In the genomic region with DNA sequence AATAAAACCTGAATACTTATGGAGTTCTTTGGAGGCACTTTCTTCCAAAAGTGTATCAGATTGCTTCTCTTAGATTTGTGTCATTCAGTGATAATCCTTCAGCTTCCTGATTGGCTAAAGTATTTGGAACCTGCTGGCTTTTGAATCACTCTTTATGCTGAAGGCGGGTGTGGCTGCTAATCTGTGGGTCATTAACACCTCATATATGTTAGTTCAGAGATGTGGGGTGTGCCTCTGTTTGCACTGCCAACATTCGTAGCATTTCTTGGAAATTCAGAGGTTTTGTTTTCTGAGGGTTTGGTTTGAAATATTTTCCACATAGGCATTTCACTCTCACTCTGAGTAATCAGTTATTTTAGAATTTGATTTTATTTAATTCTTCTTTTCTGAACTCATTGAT, we compare ENCODE assay signal across 16 cellular contexts.
"Had no signal": no experiment of that assay in that cellular context is flagged by ENCODE, and none has a peak within 500 bp of the region (broad histone marks: within the 10 kb centered on the region; RNA-seq: fewer than 3 reads in every experiment).

No MANE protein-coding gene starts in this region.

- H3K27me3 ChIP-seq: upper lobe of right lung had no signal

- H3K27ac Mint-ChIP-seq: activated naive CD4-positive, alpha-beta T cell treated with anti-CD3 and anti-CD28 coated beads, Interleukin-2, amount 50 U/mL, for 72 hours; natural killer cell treated with Interleukin-12 subunit alpha and Interleukin-12 subunit beta and Interleukin-15 and Interleukin-18, amount 100 ng/mL, for 72 hours; T-helper 2 cell treated with Interferon-gamma antibody and Interleukin-4, amounts not matched to agents 5 μg/mL and 100 μg/mL, for 36 hours had no signal

- H3K27ac ChIP-seq: psoas muscle, upper lobe of right lung had no signal

- ATAC-seq: activated naive CD4-positive, alpha-beta T cell treated with anti-CD3 and anti-CD28 coated beads, Interleukin-2, amount 50 U/mL, for 72 hours; activated T-cell treated with anti-CD3 and anti-CD28 coated beads, Interleukin-2, amount 50 U/mL, for 4 hours; natural killer cell treated with Interleukin-12 subunit alpha and Interleukin-12 subunit beta and Interleukin-15 and Interleukin-18, amount 100 ng/mL, for 72 hours; psoas muscle; stimulated activated naive CD8-positive, alpha-beta T cell treated with anti-CD3 and anti-CD28 coated beads, Interleukin-15, Interleukin-2, amounts not matched to agents 100 U/mL and 50 U/mL, for 24 hours; upper lobe of right lung had no signal

- DNase-seq: activated CD4-positive, alpha-beta T cell treated with anti-CD3 and anti-CD28 coated beads, Interleukin-2, amount 50 U/mL, for 4 hours; activated CD4-positive, CD25-positive, alpha-beta regulatory T cell treated with anti-CD3 and anti-CD28 coated beads, Interleukin-2, amount 50 U/mL, for 72 hours; activated effector memory CD4-positive, alpha-beta T cell treated with anti-CD3 and anti-CD28 coated beads, Interleukin-2, amount 50 U/mL, for 16 hours; activated T-cell treated with anti-CD3 and anti-CD28 coated beads, Interleukin-2, amount 50 U/mL, for 4 hours; hippocampal formation; mammary epithelial cell; nucleus accumbens; psoas muscle; stimulated activated CD4-positive, alpha-beta T cell treated with anti-CD3 and anti-CD28 coated beads, Interleukin-12 subunit alpha, Interleukin-12 subunit beta, amount 100 ng/mL, for 4 hours; stimulated activated CD4-positive, alpha-beta T cell treated with anti-CD3 and anti-CD28 coated beads, Interleukin-2, amount 100 ng/mL, for 48 hours; stimulated activated naive CD8-positive, alpha-beta T cell treated with anti-CD3 and anti-CD28 coated beads, Interleukin-15, Interleukin-2, amounts not matched to agents 100 U/mL and 50 U/mL, for 24 hours; SW 1271; upper lobe of right lung had no signal

- H3K36me3 Mint-ChIP-seq: activated naive CD4-positive, alpha-beta T cell treated with anti-CD3 and anti-CD28 coated beads, Interleukin-2, amount 50 U/mL, for 72 hours; natural killer cell treated with Interleukin-12 subunit alpha and Interleukin-12 subunit beta and Interleukin-15 and Interleukin-18, amount 100 ng/mL, for 72 hours had no signal

- H3K36me3 ChIP-seq: upper lobe of right lung had no signal

- H3K27me3 Mint-ChIP-seq: natural killer cell treated with Interleukin-12 subunit alpha and Interleukin-12 subunit beta and Interleukin-15 and Interleukin-18, amount 100 ng/mL, for 72 hours had no signal

- H3K4me3 ChIP-seq: psoas muscle, upper lobe of right lung had no signal

- H3K4me3 Mint-ChIP-seq: activated T-cell treated with anti-CD3 and anti-CD28 coated beads, Interleukin-2, amount 50 U/mL, for 4 hours; natural killer cell treated with Interleukin-12 subunit alpha and Interleukin-12 subunit beta and Interleukin-15 and Interleukin-18, amount 100 ng/mL, for 72 hours; T-helper 2 cell treated with Interferon-gamma antibody and Interleukin-4, amounts not matched to agents 5 μg/mL and 100 μg/mL, for 36 hours had no signal

- H3K9me3 Mint-ChIP-seq: T-helper 2 cell treated with Interferon-gamma antibody and Interleukin-4, amounts not matched to agents 5 μg/mL and 100 μg/mL, for 36 hours had no signal

- H3K9me3 ChIP-seq: psoas muscle, upper lobe of right lung had no signal

- H3K4me1 ChIP-seq: psoas muscle, upper lobe of right lung had no signal
